In genomic region chr16:70258946-70259345, GRCh38 we compare ENCODE assay signal across 15 cellular contexts. TPM values are rescaled to one million over a fixed set of nuclear protein-coding genes. Genes with fewer than 3 reads are reported as not detected.
DNase-seq lines count a peak whose midpoint lies in the region; ATAC-seq and TF ChIP-seq lines count a peak whose summit lies in the region.
"Had no signal": no experiment of that assay in that cellular context is flagged by ENCODE, and none has a peak within 500 bp of the region (broad histone marks: within the 10 kb centered on the region; RNA-seq: fewer than 3 reads in every experiment).

No MANE protein-coding gene starts in this region.

- H3K9me3 Mint-ChIP-seq in endothelial cell (ENCODE audit: unreplicated experiment) = no peaks in the 10 kb centered on the region
- no peaks in the 10 kb centered on the region for H3K9me3 Mint-ChIP-seq in progenitor cell of endocrine pancreas (ENCODE audit: low read depth)
- H3K9me3 Mint-ChIP-seq: CD8-positive, alpha-beta memory T cell had no signal

- H3K36me3 Mint-ChIP-seq in endothelial cell (ENCODE audit: low read depth, unreplicated experiment) (peaks cover 35% of the 10 kb centered on the region), progenitor cell of endocrine pancreas (ENCODE audit: insufficient read depth) (peaks cover 21% of the 10 kb centered on the region)

- H3K4me3 ChIP-seq in AG04450 (ENCODE audit: low read depth, low read length) = no peak overlapping the region
- H3K4me3 ChIP-seq: A549, BLaER1, GM23248 had no signal

- H3K4me1 Mint-ChIP-seq in endothelial cell (ENCODE audit: unreplicated experiment) (no peaks in the 10 kb centered on the region), progenitor cell of endocrine pancreas (ENCODE audit: low read depth) (no peaks in the 10 kb centered on the region)
- H3K4me1 Mint-ChIP-seq: CD8-positive, alpha-beta memory T cell had no signal

- TF ChIP-seq CTCF in AG04450 (IDR thresholded peaks at IDR 0.05; ENCODE audit: low read depth, low read length) (no peak), GM13976 (IDR thresholded peaks at IDR 0.05; ENCODE audit: borderline replicate concordance, control extremely low read depth, extremely low read depth, insufficient read depth, missing control alignments) (no peak), endothelial cell (IDR thresholded peaks at IDR 0.05; ENCODE audit: unreplicated experiment) (no peak), progenitor cell of endocrine pancreas (IDR thresholded peaks at IDR 0.05; ENCODE audit: unreplicated experiment) (no peak)

- CTCF ChIA-PET in AG04450 (lab: Charles Lee) = interaction anchor here (0.8 kb wide), 1 partner anchor 26 kb away, joined by 5 read pairs; no protein-coding TSS in a partner anchor

- H3K4me3 Mint-ChIP-seq in endothelial cell (ENCODE audit: unreplicated experiment) (peak overlapping the region; percentile 17), progenitor cell of endocrine pancreas (ENCODE audit: low read depth) (no peak overlapping the region)

- no peak for ATAC-seq in GM18498 (IDR thresholded peaks at IDR 0.05; ENCODE audit: unreplicated experiment)
- no peak for ATAC-seq in GM19452 (IDR thresholded peaks at IDR 0.05; ENCODE audit: unreplicated experiment)
- ATAC-seq: A549 had no signal

- H3K27ac ChIP-seq in AG04450 (ENCODE audit: low read depth, low read length) = peak overlapping the region; percentile 21
- H3K27ac ChIP-seq: A549, BLaER1, GM23248 had no signal

- no peaks in the 10 kb centered on the region for H3K9me3 ChIP-seq in AG04450 (ENCODE audit: control insufficient read depth, insufficient read depth, low read length)
- H3K9me3 ChIP-seq: A549, BLaER1 had no signal

- DNase-seq in AG04450 (ENCODE audit: low read depth, low spot score) = no peak
- DNase-seq in GM13976 (ENCODE audit: low spot score) = peak; percentile 12
- no peak for DNase-seq in endothelial cell (ENCODE audit: low spot score)
- DNase-seq in progenitor cell of endocrine pancreas (ENCODE audit: low spot score, unreplicated experiment) = no peak
- DNase-seq in germinal center (ENCODE audit: low spot score) = no peak
- DNase-seq: AML-193; CD8-positive, alpha-beta memory T cell; DMS53; GF-D8; GM23248; H7 had no signal

- H3K27ac Mint-ChIP-seq in endothelial cell (ENCODE audit: unreplicated experiment) (no peak overlapping the region), progenitor cell of endocrine pancreas (peak overlapping the region; percentile 9)

- in situ Hi-C loops in GM13976 (cut with MboI; ENCODE audit: low sequenced_read_pairs, unreplicated experiment) = no loop called here

- POLR2A ChIA-PET in AG04450 (lab: Yijun Ruan, JAX) = no interaction called here

- no peaks in the 10 kb centered on the region for H3K27me3 ChIP-seq in AG04450 (ENCODE audit: control insufficient read depth, insufficient read depth, low read length)
- H3K27me3 ChIP-seq: BLaER1 had no signal

- peaks cover 3% of the 10 kb centered on the region for H3K27me3 Mint-ChIP-seq in endothelial cell (ENCODE audit: unreplicated experiment)
- no peaks in the 10 kb centered on the region for H3K27me3 Mint-ChIP-seq in progenitor cell of endocrine pancreas
- H3K27me3 Mint-ChIP-seq: CD8-positive, alpha-beta memory T cell had no signal

RNA-seq across cellular contexts. Expression of gene EXOSC6, which starts 7.2 kb away (rescaled TPM):
- polyA plus RNA-seq in AG04450 (2011; rRNA removed) = 7.4 and 8.5 TPM in 2 replicates
- polyA minus RNA-seq in AG04450 (2011; rRNA and poly(A)+ RNA removed) = 10.7 and 12.6 TPM in 2 replicates
- total RNA-seq in endothelial cell (ENCODE audit: unreplicated experiment) (25.1 TPM), progenitor cell of endocrine pancreas (29.1 and 29.5 TPM in 2 replicates)

RNA-seq across cellular contexts. Expression of gene AARS1, which starts 30.4 kb away (rescaled TPM):
- polyA plus RNA-seq in AG04450 (2011; rRNA removed) = 221 and 223 TPM in 2 replicates
- 257 and 286 TPM in 2 replicates for polyA minus RNA-seq in AG04450 (2011; rRNA and poly(A)+ RNA removed)
- total RNA-seq in endothelial cell (ENCODE audit: unreplicated experiment) (60.4 TPM), progenitor cell of endocrine pancreas (113 and 114 TPM in 2 replicates)

RNA-seq across cellular contexts. Expression of gene DDX19B, which starts 40.0 kb away (rescaled TPM):
- polyA plus RNA-seq in AG04450 (2011; rRNA removed) = 36.5 and 41.9 TPM in 2 replicates
- 14.3 and 18.4 TPM in 2 replicates for polyA minus RNA-seq in AG04450 (2011; rRNA and poly(A)+ RNA removed)
- 37.1 TPM for total RNA-seq in endothelial cell (ENCODE audit: unreplicated experiment)
- 36.4 and 38.3 TPM in 2 replicates for total RNA-seq in progenitor cell of endocrine pancreas
